Comparison of ENCODE assay signal across 27 cellular contexts in genomic region chr1:147800852-147801251, GRCh38. TPM values are rescaled to one million over a fixed set of nuclear protein-coding genes. Genes with fewer than 3 reads are reported as not detected.
"Had no signal": no experiment of that assay in that cellular context is flagged by ENCODE, and none has a peak within 500 bp of the region (broad histone marks: within the 10 kb centered on the region; RNA-seq: fewer than 3 reads in every experiment).

No MANE protein-coding gene starts in this region.

- ATAC-seq: activated naive CD4-positive, alpha-beta T cell treated with anti-CD3 and anti-CD28 coated beads, Interleukin-2, amount 50 U/mL, for 72 hours; activated naive CD8-positive, alpha-beta T cell treated with anti-CD3 and anti-CD28 coated beads, Interleukin-2, amount 50 U/mL, for 24 hours; activated T-cell treated with anti-CD3 and anti-CD28 coated beads, Interleukin-2, amount 50 U/mL, for 4 hours; body of pancreas had no signal

- H3K36me3 ChIP-seq: ascending aorta, cardiac muscle cell, Peyer's patch had no signal

- DNase-seq: activated CD4-positive, alpha-beta memory T cell treated with anti-CD3 and anti-CD28 coated beads for 36 hours; activated CD4-positive, alpha-beta T cell treated with anti-CD3 and anti-CD28 coated beads, Interleukin-2, amount 10 ng/mL, durations not matched to agents 7 days and 5 days; activated CD4-positive, CD25-positive, alpha-beta regulatory T cell; activated CD8-positive, alpha-beta memory T cell treated with anti-CD3 and anti-CD28 coated beads for 24 hours; activated effector memory CD4-positive, alpha-beta T cell treated with anti-CD3 and anti-CD28 coated beads, Interleukin-2, amount 50 U/mL, for 16 hours; activated naive CD4-positive, alpha-beta T cell treated with Interleukin-2 at 50 U/mL for 16 hours; activated naive CD8-positive, alpha-beta T cell treated with anti-CD3 and anti-CD28 coated beads, Interleukin-2, amount 50 U/mL, for 24 hours; activated T-cell treated with anti-CD3 and anti-CD28 coated beads, Interleukin-2, amount 50 U/mL, for 4 hours; amniotic stem cell; body of pancreas; Kasumi-1; NCI-H2029; NCI-H2107; NCI-H2171 treated with DMSO at 0.1 percent for 48 hours; NCI-H345; NCI-H510A; NCI-H526 treated with DMSO at 0.1 percent for 48 hours; NCI-H82; NK-92 treated with Interleukin-12 subunit alpha and Interleukin-12 subunit beta, amount 100 ng/mL, for 24 hours; OCI-M1; Peyer's patch; SHP77 had no signal

- H3K27ac ChIP-seq: ascending aorta, body of pancreas, cardiac muscle cell, Peyer's patch, VCaP had no signal

- H3K9me3 ChIP-seq: ascending aorta, body of pancreas, Peyer's patch had no signal

- H3K4me1 ChIP-seq: ascending aorta, body of pancreas, Peyer's patch had no signal

- H3K27me3 ChIP-seq: ascending aorta, body of pancreas, cardiac muscle cell, Peyer's patch had no signal

- H3K4me3 ChIP-seq: ascending aorta, body of pancreas, cardiac muscle cell, Peyer's patch had no signal

RNA-seq across cellular contexts. Expression of gene GJA5, which starts 40.5 kb away (rescaled TPM):
- total RNA-seq: activated CD4-positive, alpha-beta memory T cell treated with anti-CD3 and anti-CD28 coated beads for 36 hours; activated CD4-positive, alpha-beta T cell treated with anti-CD3 and anti-CD28 coated beads, Interleukin-2, amount 10 ng/mL, durations not matched to agents 7 days and 5 days; activated naive CD4-positive, alpha-beta T cell treated with anti-CD3 and anti-CD28 coated beads, Interleukin-2, amount 50 U/mL, for 72 hours; activated T-cell treated with anti-CD3 and anti-CD28 coated beads, Interleukin-2, amount 50 U/mL, for 4 hours; SK-MEL-5 had no signal
